In the genomic region with DNA sequence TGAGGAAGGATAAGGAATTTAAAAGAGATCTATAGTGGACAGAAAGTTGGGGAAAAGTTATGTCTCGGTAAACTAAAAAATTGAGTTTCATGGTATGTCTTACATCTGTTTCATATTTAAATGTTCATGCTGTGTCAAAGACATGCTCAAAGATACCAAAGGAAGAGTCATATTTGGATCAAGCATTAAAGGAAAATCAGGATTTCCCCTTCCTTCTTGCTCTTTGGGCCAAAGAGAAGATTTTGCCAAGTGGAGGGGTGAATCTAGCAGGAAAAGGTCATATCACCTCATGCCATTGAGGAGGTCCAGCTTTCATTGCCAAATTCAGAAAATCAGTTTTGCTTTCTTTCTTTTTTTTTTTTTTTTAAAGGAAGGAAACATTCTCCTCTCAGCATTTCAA, we compare ENCODE assay signal across 26 cellular contexts.
A peak's percentile ranks its signal among the peaks of the same experiment; 100 is the strongest.
DNase-seq lines count a peak whose midpoint lies in the region; ATAC-seq and TF ChIP-seq lines count a peak whose summit lies in the region.
"Had no signal": no experiment of that assay in that cellular context is flagged by ENCODE, and none has a peak within 500 bp of the region (broad histone marks: within the 10 kb centered on the region; RNA-seq: fewer than 3 reads in every experiment).

No MANE protein-coding gene starts in this region.

- H2AFZ ChIP-seq in trophoblast cell (ENCODE audit: insufficient read depth, low read length, poor library complexity), result no peak overlapping the region

- H3K27ac ChIP-seq in left lung (peak overlapping the region; percentile 49 to 81), trophoblast cell (ENCODE audit: low read depth, low read length) (no peak overlapping the region)
- H3K27ac ChIP-seq: body of pancreas, tibial artery, VCaP had no signal

- H3K9me3 ChIP-seq in Caco-2 (no peaks in the 10 kb centered on the region), left lung (no peaks in the 10 kb centered on the region), trophoblast cell (ENCODE audit: insufficient read depth, low read depth, low read length) (no peaks in the 10 kb centered on the region)
- H3K9me3 ChIP-seq: body of pancreas, tibial artery had no signal

- H3K36me3 ChIP-seq in Caco-2 (ENCODE audit: control insufficient read depth, insufficient read depth, low read length) (no peaks in the 10 kb centered on the region), left lung (no peaks in the 10 kb centered on the region), trophoblast cell (ENCODE audit: control insufficient read depth in 1 of 2, insufficient read depth in 2 of 2, low read length in 2 of 2) (no peaks in the 10 kb centered on the region)
- H3K36me3 ChIP-seq: tibial artery had no signal

- no peak overlapping the region for H2BK120ac ChIP-seq in trophoblast cell (ENCODE audit: insufficient read depth, low read length, poor library complexity)

- no TSS peak for BruUV-seq in Caco-2 (replicated peaks; lab: Mats Ljungman, UMichigan)

- no peaks in the 10 kb centered on the region for H3K27me3 Mint-ChIP-seq in Caco-2 (ENCODE audit: insufficient read depth, unreplicated experiment)

- H3K27ac Mint-ChIP-seq in Caco-2 (ENCODE audit: unreplicated experiment), result peak overlapping the region; percentile 61
- H3K27ac Mint-ChIP-seq: activated CD4-positive, alpha-beta T cell treated with anti-CD3 and anti-CD28 coated beads, Interleukin-2, amount 10 ng/mL, durations not matched to agents 24 days and 14 days; activated T-cell treated with anti-CD3 and anti-CD28 coated beads, Interleukin-2, amount 50 U/mL, for 24 hours; naive thymus-derived CD8-positive, alpha-beta T cell; stimulated activated naive CD8-positive, alpha-beta T cell treated with anti-CD3 and anti-CD28 coated beads, Interleukin-15, amount 100 ng/mL, for 72 hours; T-helper 2 cell treated with Interferon-gamma antibody and Interleukin-4, amounts not matched to agents 5 μg/mL and 100 μg/mL, for 36 hours had no signal

- peak overlapping the region; percentile 47 for H2BK5ac ChIP-seq in trophoblast cell (ENCODE audit: low read depth, low read length, poor library complexity)

- intact Hi-C loops in Caco-2 (cut with micrococcal nuclease; ENCODE audit: unreplicated experiment) (no loop called here), left lung (cut with DNase I) (loop anchor here in 1 of 2 donors (10.0 kb wide), 1 partner anchor 106 kb away; no protein-coding TSS in a partner anchor)

- H4K12ac ChIP-seq in trophoblast cell (ENCODE audit: low read depth, low read length), result no peak overlapping the region

- no peaks in the 10 kb centered on the region for H3K36me3 Mint-ChIP-seq in Caco-2 (ENCODE audit: insufficient read depth, unreplicated experiment)
- H3K36me3 Mint-ChIP-seq: IgD-negative memory B cell; naive thymus-derived CD8-positive, alpha-beta T cell had no signal

- peaks cover 14% of the 10 kb centered on the region for H3K79me1 ChIP-seq in trophoblast cell (ENCODE audit: low read length)

- POLR2A ChIA-PET in Caco-2 (lab: Charles Lee), result no interaction called here

- H3K4me1 Mint-ChIP-seq in Caco-2 (ENCODE audit: low read depth, unreplicated experiment), result peaks cover 36% of the 10 kb centered on the region
- H3K4me1 Mint-ChIP-seq: naive thymus-derived CD8-positive, alpha-beta T cell; stimulated activated naive CD8-positive, alpha-beta T cell treated with anti-CD3 and anti-CD28 coated beads, Interleukin-15, amount 100 ng/mL, for 72 hours had no signal

- H3K4me3 ChIP-seq in Caco-2 (ENCODE audit: low read depth, low read length) (no peak overlapping the region), left lung (no peak overlapping the region), trophoblast cell (ENCODE audit: low read depth, low read length) (no peak overlapping the region)
- H3K4me3 ChIP-seq: body of pancreas, tibial artery had no signal

- H3K9me3 Mint-ChIP-seq in Caco-2 (ENCODE audit: unreplicated experiment), result peaks cover 10% of the 10 kb centered on the region
- H3K9me3 Mint-ChIP-seq: activated CD4-positive, alpha-beta T cell treated with anti-CD3 and anti-CD28 coated beads, Interleukin-2, amount 10 ng/mL, durations not matched to agents 24 days and 14 days; activated T-cell treated with anti-CD3 and anti-CD28 coated beads, Interleukin-2, amount 50 U/mL, for 24 hours; IgD-negative memory B cell; naive thymus-derived CD8-positive, alpha-beta T cell; stimulated activated naive CD8-positive, alpha-beta T cell treated with anti-CD3 and anti-CD28 coated beads, Interleukin-15, amount 100 ng/mL, for 72 hours; T-helper 2 cell treated with Interferon-gamma antibody and Interleukin-4, amounts not matched to agents 5 μg/mL and 100 μg/mL, for 36 hours had no signal

- TF ChIP-seq CTCF in Caco-2 (IDR thresholded peaks at IDR 0.05; ENCODE audit: insufficient read depth in 1 of 2, low read depth in 1 of 2, low read length in 1 of 2, severe bottlenecking in 1 of 2, unreplicated experiment in 1 of 2), result no peak
- TF ChIP-seq CTCF in left lung (IDR thresholded peaks at IDR 0.05), result no peak

- H4K8ac ChIP-seq in trophoblast cell (ENCODE audit: low read depth, low read length), result no peak overlapping the region

- no peak overlapping the region for H3K23ac ChIP-seq in trophoblast cell (ENCODE audit: low read length)

- ATAC-seq in left lung, result no peak
- ATAC-seq in GM21390 (IDR thresholded peaks at IDR 0.05; ENCODE audit: unreplicated experiment), result no peak
- ATAC-seq in HG02798 (IDR thresholded peaks at IDR 0.05; ENCODE audit: poor library complexity, unreplicated experiment), result no peak
- ATAC-seq: body of pancreas; naive thymus-derived CD8-positive, alpha-beta T cell; stimulated activated naive CD8-positive, alpha-beta T cell treated with anti-CD3 and anti-CD28 coated beads, Interleukin-15, amount 100 ng/mL, for 72 hours had no signal

- no peaks in the 10 kb centered on the region for H3K79me2 ChIP-seq in trophoblast cell (ENCODE audit: control insufficient read depth, insufficient read depth, low read length, poor library complexity)

- no peak overlapping the region for H3K18ac ChIP-seq in trophoblast cell (ENCODE audit: low read length)

- DNase-seq in Caco-2 (no peak), RPMI7951 (ENCODE audit: low read depth) (peak; percentile 15), left lung (no peak), trophoblast cell (no peak), mesenteric fat pad (ENCODE audit: low spot score) (no peak)
- DNase-seq: activated T-cell treated with anti-CD3 and anti-CD28 coated beads, Interleukin-2, amount 50 U/mL, for 24 hours; body of pancreas; GOT3; kidney glomerular epithelial cell; midbrain; naive thymus-derived CD8-positive, alpha-beta T cell; NCI-H1048; NCI-H187; NCI-H2171; NCI-H510A; small intestine; stimulated activated CD4-positive, alpha-beta T cell treated with anti-CD3 and anti-CD28 coated beads, Interleukin-1b, Interleukin-23, amount 100 ng/mL, for 48 hours; stimulated activated CD8-positive, alpha-beta memory T cell treated with anti-CD3 and anti-CD28 coated beads, Interleukin-4, amount 100 ng/mL, for 48 hours; stimulated activated naive CD8-positive, alpha-beta T cell treated with anti-CD3 and anti-CD28 coated beads, Interleukin-15, amount 100 ng/mL, for 72 hours; tibial artery had no signal

- no peak overlapping the region for H2AK5ac ChIP-seq in trophoblast cell (ENCODE audit: low read length)

- no peak overlapping the region for H3K9ac ChIP-seq in trophoblast cell (ENCODE audit: low read length)

- H3K4ac ChIP-seq in trophoblast cell (ENCODE audit: low read depth, low read length), result no peak overlapping the region

- WGBS in trophoblast cell (ENCODE audit: extremely low coverage, insufficient coverage, insufficient read length), result no CpG with 5 or more reads among the region's 1 CpG

- no peaks in the 10 kb centered on the region for H3K27me3 ChIP-seq in Caco-2 (replicated peaks; ENCODE audit: control insufficient read depth, insufficient read depth, low read length)
- H3K27me3 ChIP-seq in left lung, result no peaks in the 10 kb centered on the region
- H3K27me3 ChIP-seq in trophoblast cell (ENCODE audit: insufficient read depth, low read length), result no peaks in the 10 kb centered on the region
- H3K27me3 ChIP-seq: body of pancreas, tibial artery had no signal

- no peak overlapping the region for H3K4me2 ChIP-seq in trophoblast cell (ENCODE audit: low read length)

- H3K4me3 Mint-ChIP-seq in Caco-2 (ENCODE audit: unreplicated experiment), result no peak overlapping the region
- H3K4me3 Mint-ChIP-seq: activated CD4-positive, alpha-beta T cell treated with anti-CD3 and anti-CD28 coated beads, Interleukin-2, amount 10 ng/mL, durations not matched to agents 24 days and 14 days; activated T-cell treated with anti-CD3 and anti-CD28 coated beads, Interleukin-2, amount 50 U/mL, for 24 hours; IgD-negative memory B cell; naive thymus-derived CD8-positive, alpha-beta T cell; stimulated activated naive CD8-positive, alpha-beta T cell treated with anti-CD3 and anti-CD28 coated beads, Interleukin-15, amount 100 ng/mL, for 72 hours; T-helper 2 cell treated with Interferon-gamma antibody and Interleukin-4, amounts not matched to agents 5 μg/mL and 100 μg/mL, for 36 hours had no signal

- no peak overlapping the region for H4K91ac ChIP-seq in trophoblast cell (ENCODE audit: low read depth, low read length)

- CTCF ChIA-PET in Caco-2 (lab: Charles Lee), result no interaction called here

- H3K4me1 ChIP-seq in Caco-2 (peaks cover 15% of the 10 kb centered on the region), left lung (peaks cover 21 to 30% of the 10 kb centered on the region in 2 donors), trophoblast cell (ENCODE audit: control insufficient read depth in 1 of 2, insufficient read depth in 2 of 2, low read length in 2 of 2) (peaks cover 0 to 11% of the 10 kb centered on the region in 2 experiments)
- H3K4me1 ChIP-seq: body of pancreas had no signal

- H2BK12ac ChIP-seq in trophoblast cell (ENCODE audit: low read length), result peak overlapping the region; percentile 75

- no peak overlapping the region for H3K14ac ChIP-seq in trophoblast cell (ENCODE audit: low read length)
